ENCODE assay signal across 19 cellular contexts in genomic region chr4:70681730-70682129, GRCh38. TPM values are rescaled to one million over a fixed set of nuclear protein-coding genes. Genes with fewer than 3 reads are reported as not detected.
DNase-seq lines count a peak whose midpoint lies in the region; ATAC-seq and TF ChIP-seq lines count a peak whose summit lies in the region.
"Had no signal": no experiment of that assay in that cellular context is flagged by ENCODE, and none has a peak within 500 bp of the region (broad histone marks: within the 10 kb centered on the region; RNA-seq: fewer than 3 reads in every experiment).

No MANE protein-coding gene starts in this region.

- DNase-seq in GM20000 (ENCODE audit: low spot score) (peak; percentile 26), NAMALWA (ENCODE audit: low spot score) (peak; percentile 50), HK-2 (ENCODE audit: unreplicated experiment) (no peak), anterior cingulate cortex (lab: John Stamatoyannopoulos, UW) (no peak), H4 (ENCODE audit: low spot score) (no peak)
- DNase-seq: activated CD4-positive, alpha-beta T cell treated with anti-CD3 and anti-CD28 coated beads, Interleukin-2, amount 50 U/mL, for 4 hours; activated T-cell treated with anti-CD3 and anti-CD28 coated beads, Interleukin-2, amount 50 U/mL, for 48 hours; caudate nucleus; effector memory CD4-positive, alpha-beta T cell; Kasumi-1; left lung; NCI-H524; PC-3; posterior cingulate gyrus; stimulated activated naive B cell treated with anti-CD40 and anti-IgM and Interleukin-4, amounts not matched to agents 10 μg/mL and 1 μg/mL and 100 μg/mL, for 72 hours had no signal

- TF ChIP-seq CTCF in GM20000 (IDR thresholded peaks at IDR 0.05; ENCODE audit: extremely low read depth, missing control alignments) = no peak

- peak; percentile 33 for ATAC-seq in GM18499 (IDR thresholded peaks at IDR 0.05; ENCODE audit: insufficient read depth, unreplicated experiment)
- peak; percentile 42 for ATAC-seq in HG02981 (IDR thresholded peaks at IDR 0.05; ENCODE audit: unreplicated experiment)
- ATAC-seq in HG03139 (IDR thresholded peaks at IDR 0.05; ENCODE audit: unreplicated experiment) = no peak
- ATAC-seq: left lung; PC-3; stimulated activated naive B cell treated with anti-CD40 and anti-IgM and Interleukin-4, amounts not matched to agents 10 μg/mL and 1 μg/mL and 100 μg/mL, for 72 hours had no signal

RNA-seq across cellular contexts. Expression of gene UTP3, which starts 6.6 kb away (rescaled TPM):
- 19.7 and 23.6 TPM in 2 replicates for total RNA-seq in H4 (2014; rRNA removed; shearing (Covaris generic))

RNA-seq across cellular contexts. Expression of gene JCHAIN, which starts 15.4 kb away (rescaled TPM):
- 1.3 TPM in 1 of 2 replicates, not detected in the other for total RNA-seq in H4 (2014; rRNA removed; shearing (Covaris generic))
- total RNA-seq: PC-3, smooth muscle cell had no signal

RNA-seq across cellular contexts. Expression of gene RUFY3, which starts 40.0 kb away (rescaled TPM):
- 12.0 and 15.5 TPM in 2 replicates for total RNA-seq in H4 (2014; rRNA removed; shearing (Covaris generic))

RNA-seq across cellular contexts. Expression of gene ENAM, which starts 53.2 kb away (rescaled TPM):
- not detected in 2 replicates for total RNA-seq in H4 (2014; rRNA removed; shearing (Covaris generic))
- total RNA-seq: PC-3, smooth muscle cell had no signal

Comparison
In these comparisons a context has a peak if more than half of its experiments do, and no peak if none do; other contexts are left out.
1. DNase-seq: peak in GM20000 (single experiment) and NAMALWA (single experiment); none in HK-2 (single experiment), anterior cingulate cortex (0 of 58) and H4 (single experiment).